ENCODE assay signal across 17 cellular contexts in genomic region chr3:149610351-149611105, GRCh38. TPM values are rescaled to one million over a fixed set of nuclear protein-coding genes. Genes with fewer than 3 reads are reported as not detected.
DNase-seq lines count a peak whose midpoint lies in the region; ATAC-seq, FAIRE-seq and TF ChIP-seq lines count a peak whose summit lies in the region.
"Had no signal": no experiment of that assay in that cellular context is flagged by ENCODE, and none has a peak within 500 bp of the region (broad histone marks: within the 10 kb centered on the region; RNA-seq: fewer than 3 reads in every experiment).

No MANE protein-coding gene starts in this region.

- H3K27me3 ChIP-seq in dorsolateral prefrontal cortex (no peaks in the 10 kb centered on the region), HepG2 (ENCODE audit: control insufficient read depth in 1 of 2, insufficient read depth in 2 of 2, low read length in 2 of 2) (no peaks in the 10 kb centered on the region), spleen (replicated peaks in 1 of 7) (no peaks in the 10 kb centered on the region), prostate gland (replicated peaks; ENCODE audit: insufficient read depth) (no peaks in the 10 kb centered on the region)
- H3K27me3 ChIP-seq: adrenal gland, SJCRH30 had no signal

- H3K27ac ChIP-seq in dorsolateral prefrontal cortex (peak overlapping the region in 7 of 59 donors; percentile 15 to 37 (median 21)), HepG2 (ENCODE audit: extremely low read length, insufficient read depth, low read length) (peak overlapping the region; percentile 89), spleen (peak overlapping the region in 7 of 8 donors; percentile 24 to 85 (median 62)), prostate gland (no peak overlapping the region)
- H3K27ac ChIP-seq: SJCRH30 had no signal

- H2AFZ ChIP-seq in HepG2 (ENCODE audit: low read length), result no peak overlapping the region

- no peak overlapping the region for H3K4me3 ChIP-seq in dorsolateral prefrontal cortex
- H3K4me3 ChIP-seq in HepG2 (replicated peaks in 1 of 3; ENCODE audit: insufficient read depth in 1 of 3, low read depth in 2 of 3, low read length in 3 of 3), result peak overlapping the region in 2 of 3 experiments; percentile 10 to 39; a peak in 2 of 6 replicates
- H3K4me3 ChIP-seq in spleen, result no peak overlapping the region
- H3K4me3 ChIP-seq in prostate gland, result no peak overlapping the region
- H3K4me3 ChIP-seq: adrenal gland, SJCRH30 had no signal

- no TSS peak for BruUV-seq in HepG2 (replicated peaks; lab: Mats Ljungman, UMichigan)

- no peaks in the 10 kb centered on the region for H3K9me3 ChIP-seq in HepG2 (ENCODE audit: low read length)
- no peaks in the 10 kb centered on the region for H3K9me3 ChIP-seq in spleen
- H3K9me3 ChIP-seq in prostate gland, result no peaks in the 10 kb centered on the region
- H3K9me3 ChIP-seq: adrenal gland, SJCRH30 had no signal

- no peaks in the 10 kb centered on the region for H4K20me1 ChIP-seq in HepG2 (ENCODE audit: insufficient read depth, low read length)

- H3K4me2 ChIP-seq in HepG2 (ENCODE audit: low read depth, low read length), result peak overlapping the region; percentile 73

- POLR2A ChIA-PET in HepG2 (lab: Yijun Ruan, JAX), result interaction anchor here (1.3 to 4.1 kb wide), 9 partner anchors 8 to 60 kb away, joined by 4 to 42 read pairs (median 12); partner anchors contain the start of gene WWTR1

- 31% methylated on average over 6 of the region's 6 CpGs for WGBS in HepG2 (ENCODE audit: low lambda C conversion rate)
- WGBS in spleen, 5 donors, result 56 to 79% (median 68%) methylated on average over 6 of the region's 6 CpGs
- WGBS in prostate gland, result 37% methylated on average over 6 of the region's 6 CpGs

- TF ChIP-seq EP300 in HepG2 (IDR thresholded peaks at IDR 0.05; ENCODE audit: low read depth in 2 of 2, low read length in 2 of 2) (no peak), HepG2 (CRISPR knock-in tag; IDR thresholded peaks at IDR 0.05; ENCODE audit: borderline replicate concordance) (no peak)

- in situ Hi-C loops in HepG2 (cut with HindIII; ENCODE audit: extremely low pct_ligation_motif_present, low pct_unique_long_range_greater_than_20kb), result no loop called here

- H3K4me1 ChIP-seq in HepG2 (ENCODE audit: insufficient read depth, low read length) (peaks cover 100% of the 10 kb centered on the region), spleen (peaks cover 0 to 46% (median 5%) of the 10 kb centered on the region in 6 donors), prostate gland (replicated peaks) (no peaks in the 10 kb centered on the region)

- peak overlapping the region; percentile 65 for H3K9ac ChIP-seq in HepG2 (ENCODE audit: insufficient read depth, low read depth, low read length)

- peaks cover 0 to 22% of the 10 kb centered on the region in 2 experiments for H3K36me3 ChIP-seq in HepG2 (replicated peaks in 1 of 2; ENCODE audit: control insufficient read depth in 1 of 2, insufficient read depth in 2 of 2, low read length in 2 of 2)
- no peaks in the 10 kb centered on the region for H3K36me3 ChIP-seq in spleen
- no peaks in the 10 kb centered on the region for H3K36me3 ChIP-seq in prostate gland
- H3K36me3 ChIP-seq: adrenal gland had no signal

- FAIRE-seq in HepG2 (lab: Jason Lieb, UNC) (no peak), urothelium cell line (lab: Jason Lieb, UNC) (no peak)

- peaks cover 79% of the 10 kb centered on the region for H3K79me2 ChIP-seq in HepG2 (ENCODE audit: insufficient read depth, low read length)

- intact Hi-C loops in dorsolateral prefrontal cortex (cut with DNase I), result no loop called here
- intact Hi-C loops in HepG2 (cut with micrococcal nuclease; ENCODE audit: unreplicated experiment), result no loop called here
- intact Hi-C loops in spleen (cut with DNase I; ENCODE audit: low total_unique reads), result no loop called here
- intact Hi-C loops in prostate gland (cut with DNase I), result no loop called here

- TF ChIP-seq POLR2A in HepG2 (IDR thresholded peaks at IDR 0.05; ENCODE audit: insufficient read depth in 1 of 2, low read depth in 2 of 2, low read length in 2 of 2), result no peak
- no peak for TF ChIP-seq POLR2A in spleen (IDR thresholded peaks at IDR 0.05)
- no peak for TF ChIP-seq POLR2A in prostate gland (IDR thresholded peaks at IDR 0.05)

- peak; percentile 51 for ATAC-seq in HepG2
- ATAC-seq: natural killer cell treated with Interleukin-12 subunit alpha and Interleukin-12 subunit beta and Interleukin-15 and Interleukin-18, amount 100 ng/mL, for 72 hours; stimulated activated effector memory CD8-positive, alpha-beta T cell treated with anti-CD3 and anti-CD28 coated beads, Interleukin-12 subunit alpha, Interleukin-12 subunit beta, amount 100 ng/mL, for 72 hours; WTC11 had no signal

- TF ChIP-seq CTCF in dorsolateral prefrontal cortex (IDR thresholded peaks at IDR 0.05 in 54 of 56, conservative IDR thresholded peaks at IDR 0.05 in 2 of 56; ENCODE audit: low read depth in 1 of 56, partially characterized antibody in 56 of 56), result no peak
- no peak for TF ChIP-seq CTCF in HepG2 (CRISPR knock-in tag; IDR thresholded peaks at IDR 0.05)
- no peak for TF ChIP-seq CTCF in spleen (IDR thresholded peaks at IDR 0.05 in 8 of 11, conservative IDR thresholded peaks at IDR 0.05 in 3 of 11)
- TF ChIP-seq CTCF in prostate gland (IDR thresholded peaks at IDR 0.05), result no peak

- DNase-seq in M059J (ENCODE audit: low read depth) (peak; percentile 59), dorsolateral prefrontal cortex (peak in 6 of 10 donors; percentile 12 to 53 (median 33)), HepG2 (ENCODE audit: low spot score) (peak; percentile 40), spleen (no peak), urothelium cell line (ENCODE audit: low spot score) (no peak), NCI-H1930 (lab: John Stamatoyannopoulos, UW) (no peak), NCI-H2107 treated with DMSO at 0.1 percent for 48 hours (lab: John Stamatoyannopoulos, UW; ENCODE audit: unreplicated experiment) (no peak), prostate gland (ENCODE audit: low spot score) (no peak)
- DNase-seq: CD4-positive, alpha-beta T cell; NCI-H1092; NCI-H524; SJCRH30; stimulated activated CD4-positive, alpha-beta T cell treated with anti-CD3 and anti-CD28 coated beads, Interleukin-1b, Interleukin-23, amount 100 ng/mL, for 48 hours had no signal

- CTCF ChIA-PET in HepG2 (lab: Yijun Ruan, JAX; ENCODE audit: low intra/inter-chr PET ratio, low total read pairs), result no interaction called here

- TF ChIP-seq RAD21 in HepG2 (CRISPR knock-in tag; IDR thresholded peaks at IDR 0.05), result no peak

TF ChIP-seq in HepG2, 621 proteins besides CTCF, POLR2A, EP300 and RAD21 (continues in another document):
- 0 out of 2 replicates have a peak, but pooled peaks have one; percentile 44 for TF ChIP-seq HNF1B (CRISPR knock-in tag; IDR thresholded peaks at IDR 0.05)
- no peak for TF ChIP-seq REXO4 (CRISPR knock-in tag; IDR thresholded peaks at IDR 0.05; ENCODE audit: borderline replicate concordance)
- TF ChIP-seq CREM (IDR thresholded peaks at IDR 0.05), result no peak
- TF ChIP-seq CREM (CRISPR knock-in tag; IDR thresholded peaks at IDR 0.05), result no peak
- TF ChIP-seq SP1 (IDR thresholded peaks at IDR 0.05), result no peak
- TF ChIP-seq SP1 (CRISPR knock-in tag; IDR thresholded peaks at IDR 0.05), result no peak
- TF ChIP-seq SP4 (CRISPR knock-in tag; IDR thresholded peaks at IDR 0.05), result no peak
- no peak for TF ChIP-seq ZNF160 (CRISPR knock-in tag; IDR thresholded peaks at IDR 0.05)
- TF ChIP-seq KAT7 (CRISPR knock-in tag; IDR thresholded peaks at IDR 0.05; ENCODE audit: borderline replicate concordance), result peak; percentile 70; the same call in 1 of the 2 replicates

RNA-seq across cellular contexts. Expression of gene WWTR1, which starts 47.3 kb away (rescaled TPM):
- total RNA-seq in M059J (2014; rRNA removed; shearing (Covaris generic)), result 25.0 and 36.4 TPM in 2 replicates
- total RNA-seq in dorsolateral prefrontal cortex, result 10 to 100 TPM; 11.4 to 59.9 (median 24.1) TPM
- 19.7 and 27.0 TPM in 2 replicates for total RNA-seq in HepG2 (2016; rRNA removed; fragmentation: Illumina TruSeq; extraction: Trizol)
- total RNA-seq in HepG2 (2016; cell fraction: cytosol; rRNA removed; fragmentation: Illumina TruSeq; extraction: Trizol; ENCODE audit: low read depth), result 3.0 and 4.5 TPM in 2 replicates
- 18.2 and 25.1 TPM in 2 replicates for total RNA-seq in HepG2 (2016; cell fraction: insoluble cytoplasmic fraction; rRNA removed; fragmentation: Illumina TruSeq; extraction: Trizol)
- 11.0 and 11.7 TPM in 2 replicates for total RNA-seq in HepG2 (2016; cell fraction: membrane; rRNA removed; fragmentation: Illumina TruSeq; extraction: Trizol)
- total RNA-seq in HepG2 (2016; cell fraction: nucleus; rRNA removed; fragmentation: Illumina TruSeq; extraction: Trizol), result 22.2 and 23.3 TPM in 2 replicates
- 105 and 139 TPM in 2 replicates for polyA plus RNA-seq in HepG2 (2011; rRNA removed)
- polyA plus RNA-seq in HepG2 (2011; cell fraction: cytosol; rRNA removed), result 87.9 and 94.0 TPM in 2 replicates
- polyA plus RNA-seq in HepG2 (2011; cell fraction: nucleus; rRNA removed), result 104 and 133 TPM in 2 replicates
- polyA plus RNA-seq in HepG2 (2012), result 75.0 and 83.3 TPM in 2 replicates
- polyA plus RNA-seq in HepG2 (2016; cell fraction: cytosol; fragmentation: Illumina TruSeq; extraction: Trizol; ENCODE audit: low read depth), result 5.5 and 5.7 TPM in 2 replicates
- 54.5 and 55.7 TPM in 2 replicates for polyA plus RNA-seq in HepG2 (2016; cell fraction: insoluble cytoplasmic fraction; fragmentation: Illumina TruSeq; extraction: Trizol; ENCODE audit: low read depth)
- polyA plus RNA-seq in HepG2 (2016; cell fraction: membrane; fragmentation: Illumina TruSeq; extraction: Trizol; ENCODE audit: low read depth), result 11.1 and 12.3 TPM in 2 replicates
- polyA plus RNA-seq in HepG2 (2016; cell fraction: nucleus; fragmentation: Illumina TruSeq; extraction: Trizol; ENCODE audit: insufficient read depth, low read depth), result 38.7 and 40.5 TPM in 2 replicates
- 71.2 and 129 TPM in 2 replicates for polyA minus RNA-seq in HepG2 (2011; rRNA and poly(A)+ RNA removed; ENCODE audit: low replicate concordance)
- 90.2 and 115 TPM in 2 replicates for polyA minus RNA-seq in HepG2 (2011; cell fraction: cytosol; rRNA and poly(A)+ RNA removed)
- 131 and 167 TPM in 2 replicates for polyA minus RNA-seq in HepG2 (2011; cell fraction: nucleus; rRNA and poly(A)+ RNA removed)
- 10 to 100 TPM; 43.5 to 70.6 (median 63.7) TPM for total RNA-seq in spleen
- 10 to 100 TPM in 1 of 3 donors, 1 to 10 TPM in 2; 8.4 to 15.3 (median 8.8) TPM for polyA plus RNA-seq in spleen
- 10 to 100 TPM; 47.5 to 79.4 TPM for total RNA-seq in prostate gland

Comparison
In these comparisons a context has a peak if more than half of its experiments do, and no peak if none do; other contexts are left out.
1. DNase-seq: peak in M059J (single experiment), dorsolateral prefrontal cortex (6 of 10) and HepG2 (single experiment); none in spleen (single experiment), urothelium cell line (single experiment), NCI-H1930 (0 of 2), NCI-H2107 treated with DMSO at 0.1 percent for 48 hours (single experiment) and prostate gland (single experiment).
2. H3K27ac ChIP-seq: peak in HepG2 (single experiment) and spleen (7 of 8); none in prostate gland (0 of 2).
3. H3K4me3 ChIP-seq: peak in HepG2 (2 of 3); none in dorsolateral prefrontal cortex (0 of 59), spleen (0 of 8) and prostate gland (0 of 2).